Comparison of ENCODE assay signal across 1 cellular context in genomic region chr3:81302045-81302444, GRCh38.
TF ChIP-seq lines count a peak whose summit lies in the region.

No MANE protein-coding gene starts in this region.

TF ChIP-seq in IMR-90, 13 proteins besides CTCF, POLR2A, EP300 and RAD21:
- no peak for TF ChIP-seq MXI1 (IDR thresholded peaks at IDR 0.05; ENCODE audit: borderline replicate concordance, low read depth, low read length)
- peak; percentile 40; the same call in 1 of the 2 replicates for TF ChIP-seq SMC3 (IDR thresholded peaks at IDR 0.05; ENCODE audit: low read depth, low read length)
TF ChIP-seq in IMR-90: peak in this region for 1.
